In genomic region chr12:89225808-89226368, GRCh38 we compare ENCODE assay signal across 8 cellular contexts.
DNase-seq lines count a peak whose midpoint lies in the region; ATAC-seq and TF ChIP-seq lines count a peak whose summit lies in the region.

No MANE protein-coding gene starts in this region.

- no peak overlapping the region for H3K4me2 ChIP-seq in hepatocyte

- TF ChIP-seq CTCF in hepatocyte (IDR thresholded peaks at IDR 0.05; ENCODE audit: poor library complexity): no peak
- TF ChIP-seq CTCF in uterus (IDR thresholded peaks at IDR 0.05): no peak

- WGBS in hepatocyte (ENCODE audit: low lambda C conversion rate, missing lambda C conversion rate): 61% methylated on average over 3 of the region's 3 CpGs

- no peaks in the 10 kb centered on the region for H3K36me3 ChIP-seq in hepatocyte (replicated peaks; ENCODE audit: insufficient read depth, low read depth)
- H3K36me3 ChIP-seq in uterus: no peaks in the 10 kb centered on the region

- peak; percentile 20 for DNase-seq in activated T-cell treated with anti-CD3 and anti-CD28 coated beads for 24 hours (ENCODE audit: low read depth)
- no peak for DNase-seq in activated T-cell treated with anti-CD3 and anti-CD28 coated beads, Interleukin-2, amount 50 U/mL, for 48 hours
- DNase-seq in hepatocyte (ENCODE audit: low spot score): peak; percentile 79
- DNase-seq in G401 (ENCODE audit: low spot score): no peak
- DNase-seq in uterus: no peak

- no peaks in the 10 kb centered on the region for H3K9me3 Mint-ChIP-seq in activated T-helper 17 cell treated with anti-CD3 and anti-CD28 coated beads, Interleukin-2, amount 50 U/mL, for 72 hours
- peaks cover 9% of the 10 kb centered on the region for H3K9me3 Mint-ChIP-seq in stimulated activated naive CD8-positive, alpha-beta T cell treated with anti-CD3 and anti-CD28 coated beads, Interleukin-15, Interleukin-2, amounts not matched to agents 100 ng/mL and 50 ng/mL, for 24 hours

- H3K4me1 ChIP-seq in hepatocyte (ENCODE audit: insufficient read depth): no peaks in the 10 kb centered on the region
- H3K4me1 ChIP-seq in uterus: no peaks in the 10 kb centered on the region

- H3K36me3 Mint-ChIP-seq in activated T-helper 17 cell treated with anti-CD3 and anti-CD28 coated beads, Interleukin-2, amount 50 U/mL, for 72 hours (ENCODE audit: low read depth): no peaks in the 10 kb centered on the region
- peaks cover 14% of the 10 kb centered on the region for H3K36me3 Mint-ChIP-seq in stimulated activated naive CD8-positive, alpha-beta T cell treated with anti-CD3 and anti-CD28 coated beads, Interleukin-15, Interleukin-2, amounts not matched to agents 100 ng/mL and 50 ng/mL, for 24 hours (ENCODE audit: low read depth)

- peak overlapping the region; percentile 96 for H3K27ac Mint-ChIP-seq in activated T-helper 17 cell treated with anti-CD3 and anti-CD28 coated beads, Interleukin-2, amount 50 U/mL, for 72 hours
- H3K27ac Mint-ChIP-seq in stimulated activated naive CD8-positive, alpha-beta T cell treated with anti-CD3 and anti-CD28 coated beads, Interleukin-15, Interleukin-2, amounts not matched to agents 100 ng/mL and 50 ng/mL, for 24 hours: peak overlapping the region; percentile 92

- H3K4me3 Mint-ChIP-seq in activated T-helper 17 cell treated with anti-CD3 and anti-CD28 coated beads, Interleukin-2, amount 50 U/mL, for 72 hours: peak overlapping the region; percentile 80
- H3K4me3 Mint-ChIP-seq in stimulated activated naive CD8-positive, alpha-beta T cell treated with anti-CD3 and anti-CD28 coated beads, Interleukin-15, Interleukin-2, amounts not matched to agents 100 ng/mL and 50 ng/mL, for 24 hours: peak overlapping the region; percentile 51

- H3K79me2 ChIP-seq in hepatocyte: no peaks in the 10 kb centered on the region

- in situ Hi-C loops in G401 (cut with HindIII; ENCODE audit: low sequenced_read_pairs): no loop called here

- no peak for TF ChIP-seq POLR2A in uterus (IDR thresholded peaks at IDR 0.05)

- intact Hi-C loops in uterus (cut with DNase I; ENCODE audit: low total_unique reads): no loop called here

- H3K4me3 ChIP-seq in hepatocyte (no peak overlapping the region), uterus (no peak overlapping the region)

- ATAC-seq in HG03521 (IDR thresholded peaks at IDR 0.05; ENCODE audit: unreplicated experiment): peak; percentile 15
- peak; percentile 88 for ATAC-seq in activated T-helper 17 cell treated with anti-CD3 and anti-CD28 coated beads, Interleukin-2, amount 50 U/mL, for 72 hours (replicated peaks)

- peaks cover 37% of the 10 kb centered on the region for H3K4me1 Mint-ChIP-seq in activated T-helper 17 cell treated with anti-CD3 and anti-CD28 coated beads, Interleukin-2, amount 50 U/mL, for 72 hours
- H3K4me1 Mint-ChIP-seq in stimulated activated naive CD8-positive, alpha-beta T cell treated with anti-CD3 and anti-CD28 coated beads, Interleukin-15, Interleukin-2, amounts not matched to agents 100 ng/mL and 50 ng/mL, for 24 hours (ENCODE audit: low read depth): peaks cover 64% of the 10 kb centered on the region

- H3K27ac ChIP-seq in hepatocyte: peak overlapping the region; percentile 63
- peak overlapping the region in 1 of 2 donors; percentile 6 for H3K27ac ChIP-seq in uterus

- H3K27me3 ChIP-seq in hepatocyte: no peaks in the 10 kb centered on the region
- peaks cover 0 to 4% of the 10 kb centered on the region in 2 donors for H3K27me3 ChIP-seq in uterus

- H3K9me2 ChIP-seq in hepatocyte (replicated peaks; ENCODE audit: insufficient read depth): no peaks in the 10 kb centered on the region

- no peaks in the 10 kb centered on the region for H3K27me3 Mint-ChIP-seq in activated T-helper 17 cell treated with anti-CD3 and anti-CD28 coated beads, Interleukin-2, amount 50 U/mL, for 72 hours
- H3K27me3 Mint-ChIP-seq in stimulated activated naive CD8-positive, alpha-beta T cell treated with anti-CD3 and anti-CD28 coated beads, Interleukin-15, Interleukin-2, amounts not matched to agents 100 ng/mL and 50 ng/mL, for 24 hours: no peaks in the 10 kb centered on the region

- H4K20me1 ChIP-seq in hepatocyte (ENCODE audit: insufficient read depth, poor library complexity, severe bottlenecking): no peaks in the 10 kb centered on the region

- no peak overlapping the region for H2AFZ ChIP-seq in hepatocyte

- H3K9me3 ChIP-seq in hepatocyte (ENCODE audit: low read depth): no peaks in the 10 kb centered on the region
- no peaks in the 10 kb centered on the region for H3K9me3 ChIP-seq in uterus

Comparison
In these comparisons a context has a peak if more than half of its experiments do, and no peak if none do; other contexts are left out.
1. DNase-seq: peak in activated T-cell treated with anti-CD3 and anti-CD28 coated beads for 24 hours (single experiment) and hepatocyte (single experiment); none in activated T-cell treated with anti-CD3 and anti-CD28 coated beads, Interleukin-2, amount 50 U/mL, for 48 hours (0 of 2), G401 (single experiment) and uterus (0 of 2).